ENCODE assay signal across 20 cellular contexts in the genomic region with DNA sequence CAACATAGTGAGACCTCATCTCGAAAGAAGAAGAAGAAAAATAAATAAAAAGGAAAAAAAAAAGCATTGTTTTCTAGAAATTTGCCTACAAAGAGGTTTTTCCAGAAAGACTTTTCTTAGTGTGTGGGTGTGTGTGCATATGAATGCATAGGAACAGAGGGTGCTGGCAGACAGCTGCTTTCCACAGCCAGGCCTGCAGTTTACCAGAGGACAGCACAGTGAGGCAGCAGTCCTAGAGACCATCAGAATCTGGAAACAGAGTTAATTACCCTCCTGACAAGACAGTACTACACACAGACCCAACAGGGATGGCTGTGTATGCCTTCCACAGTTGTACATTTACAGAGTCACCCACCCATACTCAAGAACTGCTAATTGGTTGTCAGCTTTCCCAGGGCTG.
DNase-seq lines count a peak whose midpoint lies in the region; ATAC-seq and TF ChIP-seq lines count a peak whose summit lies in the region.
"Had no signal": no experiment of that assay in that cellular context is flagged by ENCODE, and none has a peak within 500 bp of the region (broad histone marks: within the 10 kb centered on the region; RNA-seq: fewer than 3 reads in every experiment).

No MANE protein-coding gene starts in this region.

- peaks cover 2% of the 10 kb centered on the region for H3K36me3 Mint-ChIP-seq in mesothelial cell of epicardium
- H3K36me3 Mint-ChIP-seq: activated naive CD8-positive, alpha-beta T cell treated with anti-CD3 and anti-CD28 coated beads for 36 hours had no signal

- H3K4me1 Mint-ChIP-seq in mesothelial cell of epicardium = peaks cover 42% of the 10 kb centered on the region

- peak; percentile 33; the same call in 1 of the 2 replicates for ATAC-seq in Panc1
- no peak for ATAC-seq in HG03139 (IDR thresholded peaks at IDR 0.05; ENCODE audit: unreplicated experiment)
- ATAC-seq: activated CD8-positive, alpha-beta T cell treated with anti-CD3 and anti-CD28 coated beads, Interleukin-2, amount 10 ng/mL, durations not matched to agents 7 days and 5 days; activated T-cell treated with anti-CD3 and anti-CD28 coated beads, Interleukin-2, amount 50 U/mL, for 72 hours had no signal

- peak overlapping the region; percentile 92 for H3K27ac Mint-ChIP-seq in mesothelial cell of epicardium
- H3K27ac Mint-ChIP-seq: activated CD8-positive, alpha-beta T cell treated with anti-CD3 and anti-CD28 coated beads, Interleukin-2, amount 10 ng/mL, durations not matched to agents 7 days and 5 days; activated naive CD8-positive, alpha-beta T cell treated with anti-CD3 and anti-CD28 coated beads for 36 hours; activated T-cell treated with anti-CD3 and anti-CD28 coated beads, Interleukin-2, amount 50 U/mL, for 72 hours had no signal

- no peaks in the 10 kb centered on the region for H3K9me3 ChIP-seq in Panc1 (ENCODE audit: control insufficient read depth, insufficient read depth, low read depth, low read length)
- H3K9me3 ChIP-seq: Peyer's patch, right atrium auricular region, transverse colon had no signal

- H3K27ac ChIP-seq in Panc1 (ENCODE audit: low read length) (peak overlapping the region; percentile 98), coronary artery (peak overlapping the region; percentile 74 to 85)
- H3K27ac ChIP-seq: Peyer's patch, WERI-Rb-1 had no signal

- H3K36me3 ChIP-seq in Panc1 (ENCODE audit: control insufficient read depth, insufficient read depth, low read length) = peaks cover 34% of the 10 kb centered on the region
- H3K36me3 ChIP-seq: Peyer's patch, right atrium auricular region, transverse colon, WERI-Rb-1 had no signal

- H3K4me3 ChIP-seq in Panc1 (ENCODE audit: low read depth in 2 of 2, low read length in 2 of 2) (no peak overlapping the region), coronary artery (no peak overlapping the region)
- H3K4me3 ChIP-seq: Peyer's patch, right atrium auricular region, transverse colon had no signal

- in situ Hi-C loops in Panc1 (cut with HindIII; ENCODE audit: low pct_unique_long_range_greater_than_20kb, low sequenced_read_pairs) = no loop called here

- H3K4me1 ChIP-seq in Panc1 (ENCODE audit: control insufficient read depth, insufficient read depth, low read length) = peaks cover 57% of the 10 kb centered on the region
- H3K4me1 ChIP-seq: Peyer's patch, right atrium auricular region had no signal

- POLR2A ChIA-PET in Panc1 (lab: Charles Lee) = interaction anchor here (0.6 to 1.4 kb wide), 2 partner anchors 10 to 14 kb away, joined by 3 read pairs; no protein-coding TSS in a partner anchor

- intact Hi-C loops in Panc1 (cut with micrococcal nuclease; ENCODE audit: unreplicated experiment) = no loop called here

- CTCF ChIA-PET in Panc1 (lab: Charles Lee) = no interaction called here

- DNase-seq in Panc1 (ENCODE audit: low read depth, low spot score) (no peak), coronary artery (ENCODE audit: low spot score) (no peak), mesothelial cell of epicardium (ENCODE audit: low spot score in 2 of 2, unreplicated experiment in 2 of 2) (no peak), superior temporal gyrus (ENCODE audit: extremely low spot score) (peak; percentile 54), globus pallidus (ENCODE audit: low spot score) (no peak), epidermal melanocyte (ENCODE audit: insufficient read length, low spot score) (no peak)
- DNase-seq: activated CD8-positive, alpha-beta T cell treated with anti-CD3 and anti-CD28 coated beads, Interleukin-2, amount 10 ng/mL, durations not matched to agents 7 days and 5 days; activated naive CD8-positive, alpha-beta T cell treated with anti-CD3 and anti-CD28 coated beads for 36 hours; activated T-cell treated with anti-CD3 and anti-CD28 coated beads, Interleukin-2, amount 50 U/mL, for 72 hours; central memory CD4-positive, alpha-beta T cell; NCI-H1048; NCI-H69; Peyer's patch; stimulated activated CD4-positive, alpha-beta T cell treated with anti-CD3 and anti-CD28 coated beads, Interleukin-4, amount 100 ng/mL, for 1 hour; stimulated activated CD8-positive, alpha-beta memory T cell treated with anti-CD3 and anti-CD28 coated beads, Interleukin-4, amount 100 ng/mL, for 48 hours; transverse colon; WERI-Rb-1 had no signal

- TF ChIP-seq CTCF in Panc1 (IDR thresholded peaks at IDR 0.05) (no peak), coronary artery (IDR thresholded peaks at IDR 0.05) (no peak), mesothelial cell of epicardium (IDR thresholded peaks at IDR 0.05; ENCODE audit: unreplicated experiment) (no peak)

- H3K9me3 Mint-ChIP-seq in mesothelial cell of epicardium = no peaks in the 10 kb centered on the region
- H3K9me3 Mint-ChIP-seq: activated naive CD8-positive, alpha-beta T cell treated with anti-CD3 and anti-CD28 coated beads for 36 hours; activated T-cell treated with anti-CD3 and anti-CD28 coated beads, Interleukin-2, amount 50 U/mL, for 72 hours had no signal

- no TSS peak for BruUV-seq in Panc1 (replicated peaks; lab: Mats Ljungman, UMichigan)

- no peaks in the 10 kb centered on the region for H3K27me3 Mint-ChIP-seq in mesothelial cell of epicardium (ENCODE audit: low read depth)
- H3K27me3 Mint-ChIP-seq: activated naive CD8-positive, alpha-beta T cell treated with anti-CD3 and anti-CD28 coated beads for 36 hours had no signal

- no peak overlapping the region for H3K4me3 Mint-ChIP-seq in mesothelial cell of epicardium
- H3K4me3 Mint-ChIP-seq: activated CD8-positive, alpha-beta T cell treated with anti-CD3 and anti-CD28 coated beads, Interleukin-2, amount 10 ng/mL, durations not matched to agents 7 days and 5 days; activated naive CD8-positive, alpha-beta T cell treated with anti-CD3 and anti-CD28 coated beads for 36 hours; activated T-cell treated with anti-CD3 and anti-CD28 coated beads, Interleukin-2, amount 50 U/mL, for 72 hours; neural crest cell had no signal

- H3K27me3 ChIP-seq in Panc1 (ENCODE audit: control insufficient read depth, insufficient read depth, low read length) = no peaks in the 10 kb centered on the region
- H3K27me3 ChIP-seq: Peyer's patch, right atrium auricular region, transverse colon had no signal
